21 cellular contexts compared by ENCODE assay signal in the genomic region with DNA sequence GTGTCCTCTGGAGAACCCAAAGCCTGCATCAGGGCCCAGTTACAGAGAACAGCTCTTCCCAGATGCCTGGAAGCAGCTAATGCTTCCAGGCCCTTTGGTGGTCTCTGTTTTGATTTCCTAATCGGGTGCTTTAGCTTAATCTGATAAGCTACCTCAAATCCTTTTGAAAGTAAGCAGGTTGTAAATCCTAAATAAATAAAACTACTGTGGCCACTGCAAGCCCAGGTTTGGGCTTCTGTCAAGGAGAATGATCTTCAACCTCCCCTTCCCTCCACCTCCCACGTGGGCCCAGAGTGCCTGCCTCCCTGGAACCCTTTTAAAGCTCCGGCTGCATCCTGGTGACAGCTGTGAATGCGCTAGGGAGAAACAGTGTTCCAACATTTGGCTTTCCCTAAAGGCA.
"Had no signal": no experiment of that assay in that cellular context is flagged by ENCODE, and none has a peak within 500 bp of the region (broad histone marks: within the 10 kb centered on the region; RNA-seq: fewer than 3 reads in every experiment).

No MANE protein-coding gene starts in this region.

- DNase-seq: activated CD4-positive, alpha-beta T cell treated with anti-CD3 and anti-CD28 coated beads for 1 hour; activated CD4-positive, alpha-beta T cell treated with anti-CD3 and anti-CD28 coated beads, Interleukin-2, amount 50 U/mL, for 1 hour; activated CD8-positive, alpha-beta T cell treated with anti-CD3 and anti-CD28 coated beads, Interleukin-2, amount 10 ng/mL, durations not matched to agents 7 days and 5 days; activated gamma-delta T cell treated with Interleukin-2 at 50 U/mL for 16 hours; anterior cingulate cortex; body of pancreas; cortex of kidney; foreskin fibroblast; left ventricle myocardium inferior; naive thymus-derived CD8-positive, alpha-beta T cell; sigmoid colon; stimulated activated CD4-positive, alpha-beta T cell treated with anti-CD3 and anti-CD28 coated beads, Interleukin-15, amount 100 ng/mL, for 24 hours; T-helper 2 cell; transverse colon had no signal

- ATAC-seq: activated CD8-positive, alpha-beta T cell treated with anti-CD3 and anti-CD28 coated beads, Interleukin-2, amount 10 ng/mL, durations not matched to agents 7 days and 5 days; body of pancreas; naive thymus-derived CD8-positive, alpha-beta T cell; stimulated activated memory B cell treated with anti-CD40 and anti-IgM and Interleukin-4, amounts not matched to agents 10 μg/mL and 1 μg/mL and 100 μg/mL, for 72 hours had no signal

- H3K36me3 ChIP-seq: cardiac muscle cell, left ventricle myocardium inferior, sigmoid colon, transverse colon had no signal

- H3K36me3 Mint-ChIP-seq: activated naive CD4-positive, alpha-beta T cell treated with anti-CD3 and anti-CD28 coated beads, Interleukin-2, amount 50 U/mL, for 24 hours; mesothelial cell of epicardium; naive thymus-derived CD8-positive, alpha-beta T cell; stimulated activated memory B cell treated with anti-CD40 and anti-IgM and Interleukin-4, amounts not matched to agents 10 μg/mL and 1 μg/mL and 100 μg/mL, for 72 hours had no signal

- H3K9me3 Mint-ChIP-seq: activated naive CD4-positive, alpha-beta T cell treated with anti-CD3 and anti-CD28 coated beads, Interleukin-2, amount 50 U/mL, for 24 hours; activated T-helper 1 cell treated with anti-CD3 and anti-CD28 coated beads, Interleukin-12 subunit alpha, Interleukin-12 subunit beta, Interleukin-2, Interleukin-4 antibody, amounts not matched to agents 30 ng/mL and 10 ng/mL and 1 ng/mL, durations not matched to agents 14 hours and 24 hours and 36 hours; mesothelial cell of epicardium; naive thymus-derived CD8-positive, alpha-beta T cell; stimulated activated memory B cell treated with anti-CD40 and anti-IgM and Interleukin-4, amounts not matched to agents 10 μg/mL and 1 μg/mL and 100 μg/mL, for 72 hours had no signal

- H3K27ac Mint-ChIP-seq: activated CD8-positive, alpha-beta T cell treated with anti-CD3 and anti-CD28 coated beads, Interleukin-2, amount 10 ng/mL, durations not matched to agents 7 days and 5 days; activated naive CD4-positive, alpha-beta T cell treated with anti-CD3 and anti-CD28 coated beads, Interleukin-2, amount 50 U/mL, for 24 hours; activated T-helper 1 cell treated with anti-CD3 and anti-CD28 coated beads, Interleukin-12 subunit alpha, Interleukin-12 subunit beta, Interleukin-2, Interleukin-4 antibody, amounts not matched to agents 30 ng/mL and 10 ng/mL and 1 ng/mL, durations not matched to agents 14 hours and 24 hours and 36 hours; mesothelial cell of epicardium; stimulated activated memory B cell treated with anti-CD40 and anti-IgM and Interleukin-4, amounts not matched to agents 10 μg/mL and 1 μg/mL and 100 μg/mL, for 72 hours had no signal

- H3K27ac ChIP-seq: body of pancreas, cardiac muscle cell, left ventricle myocardium inferior, sigmoid colon, transverse colon had no signal

- H3K4me1 ChIP-seq: body of pancreas, sigmoid colon, transverse colon had no signal

- H3K9me3 ChIP-seq: body of pancreas, left ventricle myocardium inferior, sigmoid colon, transverse colon had no signal

- H3K27me3 Mint-ChIP-seq: activated naive CD4-positive, alpha-beta T cell treated with anti-CD3 and anti-CD28 coated beads, Interleukin-2, amount 50 U/mL, for 24 hours; naive thymus-derived CD8-positive, alpha-beta T cell; stimulated activated memory B cell treated with anti-CD40 and anti-IgM and Interleukin-4, amounts not matched to agents 10 μg/mL and 1 μg/mL and 100 μg/mL, for 72 hours had no signal

- H3K4me1 Mint-ChIP-seq: activated naive CD4-positive, alpha-beta T cell treated with anti-CD3 and anti-CD28 coated beads, Interleukin-2, amount 50 U/mL, for 24 hours; stimulated activated memory B cell treated with anti-CD40 and anti-IgM and Interleukin-4, amounts not matched to agents 10 μg/mL and 1 μg/mL and 100 μg/mL, for 72 hours had no signal

- H3K4me3 ChIP-seq: body of pancreas, cardiac muscle cell, left ventricle myocardium inferior, sigmoid colon, smooth muscle cell, transverse colon had no signal

- H3K4me3 Mint-ChIP-seq: activated CD8-positive, alpha-beta T cell treated with anti-CD3 and anti-CD28 coated beads, Interleukin-2, amount 10 ng/mL, durations not matched to agents 7 days and 5 days; activated naive CD4-positive, alpha-beta T cell treated with anti-CD3 and anti-CD28 coated beads, Interleukin-2, amount 50 U/mL, for 24 hours; activated T-helper 1 cell treated with anti-CD3 and anti-CD28 coated beads, Interleukin-12 subunit alpha, Interleukin-12 subunit beta, Interleukin-2, Interleukin-4 antibody, amounts not matched to agents 30 ng/mL and 10 ng/mL and 1 ng/mL, durations not matched to agents 14 hours and 24 hours and 36 hours; mesothelial cell of epicardium; naive thymus-derived CD8-positive, alpha-beta T cell; stimulated activated memory B cell treated with anti-CD40 and anti-IgM and Interleukin-4, amounts not matched to agents 10 μg/mL and 1 μg/mL and 100 μg/mL, for 72 hours had no signal

- FAIRE-seq: endometrium had no signal
